31 cellular contexts compared by ENCODE assay signal in genomic region chr3:69205385-69205784, GRCh38.
A peak's percentile ranks its signal among the peaks of the same experiment; 100 is the strongest.
DNase-seq lines count a peak whose midpoint lies in the region; ATAC-seq and TF ChIP-seq lines count a peak whose summit lies in the region.
"Had no signal": no experiment of that assay in that cellular context is flagged by ENCODE, and none has a peak within 500 bp of the region (broad histone marks: within the 10 kb centered on the region; RNA-seq: fewer than 3 reads in every experiment).

No MANE protein-coding gene starts in this region.

- in situ Hi-C loops in G401 (cut with HindIII; ENCODE audit: low sequenced_read_pairs): no loop called here

- no peaks in the 10 kb centered on the region for H3K27me3 ChIP-seq in foreskin keratinocyte
- H3K27me3 ChIP-seq: adrenal gland, BLaER1, esophagus muscularis mucosa, heart right ventricle, transverse colon had no signal

- peak overlapping the region; percentile 74 for H3K4me3 Mint-ChIP-seq in natural killer cell treated with Interleukin-12 subunit alpha and Interleukin-12 subunit beta and Interleukin-15 and Interleukin-18, amount 100 ng/mL, for 72 hours
- H3K4me3 Mint-ChIP-seq in natural killer cell: no peak overlapping the region
- H3K4me3 Mint-ChIP-seq in activated CD8-positive, alpha-beta T cell treated with anti-CD3 and anti-CD28 coated beads for 36 hours: no peak overlapping the region
- H3K4me3 Mint-ChIP-seq: dendritic cell treated with granulocyte-macrophage colony-stimulating factor and Interleukin-4, amounts not matched to agents 40 ng/mL and 50 ng/mL, for 4 days; endodermal cell; naive B cell had no signal

- H3K4me1 Mint-ChIP-seq in natural killer cell treated with Interleukin-12 subunit alpha and Interleukin-12 subunit beta and Interleukin-15 and Interleukin-18, amount 100 ng/mL, for 72 hours (ENCODE audit: low read depth in 2 of 2): peaks cover 60 to 80% of the 10 kb centered on the region in 2 donors
- H3K4me1 Mint-ChIP-seq in natural killer cell: no peaks in the 10 kb centered on the region
- peaks cover 64% of the 10 kb centered on the region for H3K4me1 Mint-ChIP-seq in activated CD8-positive, alpha-beta T cell treated with anti-CD3 and anti-CD28 coated beads for 36 hours (ENCODE audit: low read depth)
- H3K4me1 Mint-ChIP-seq: naive B cell had no signal

- no peaks in the 10 kb centered on the region for H3K27me3 Mint-ChIP-seq in natural killer cell treated with Interleukin-12 subunit alpha and Interleukin-12 subunit beta and Interleukin-15 and Interleukin-18, amount 100 ng/mL, for 72 hours
- no peaks in the 10 kb centered on the region for H3K27me3 Mint-ChIP-seq in natural killer cell (ENCODE audit: low read depth in 2 of 2)
- H3K27me3 Mint-ChIP-seq in activated CD8-positive, alpha-beta T cell treated with anti-CD3 and anti-CD28 coated beads for 36 hours: no peaks in the 10 kb centered on the region
- H3K27me3 Mint-ChIP-seq: dendritic cell treated with granulocyte-macrophage colony-stimulating factor and Interleukin-4, amounts not matched to agents 40 ng/mL and 50 ng/mL, for 4 days; naive B cell had no signal

- peaks cover 24% of the 10 kb centered on the region for H3K4me1 ChIP-seq in foreskin keratinocyte
- H3K4me1 ChIP-seq: BLaER1, prostate gland had no signal

- H3K27ac Mint-ChIP-seq in natural killer cell treated with Interleukin-12 subunit alpha and Interleukin-12 subunit beta and Interleukin-15 and Interleukin-18, amount 100 ng/mL, for 72 hours: peak overlapping the region; percentile 98 to 100
- H3K27ac Mint-ChIP-seq in natural killer cell: no peak overlapping the region
- H3K27ac Mint-ChIP-seq in activated CD8-positive, alpha-beta T cell treated with anti-CD3 and anti-CD28 coated beads for 36 hours: peak overlapping the region; percentile 82
- H3K27ac Mint-ChIP-seq: dendritic cell treated with granulocyte-macrophage colony-stimulating factor and Interleukin-4, amounts not matched to agents 40 ng/mL and 50 ng/mL, for 4 days; endodermal cell; naive B cell had no signal

- no peak for TF ChIP-seq CTCF in natural killer cell (IDR thresholded peaks at IDR 0.05)
- TF ChIP-seq CTCF in activated CD8-positive, alpha-beta T cell treated with anti-CD3 and anti-CD28 coated beads for 36 hours (IDR thresholded peaks at IDR 0.05): no peak
- TF ChIP-seq CTCF in foreskin keratinocyte (conservative IDR thresholded peaks at IDR 0.05): no peak

- POLR2A ChIA-PET in activated CD8-positive, alpha-beta T cell treated with anti-CD3 and anti-CD28 coated beads for 36 hours (lab: Charles Lee): no interaction called here

- ATAC-seq in natural killer cell treated with Interleukin-12 subunit alpha and Interleukin-12 subunit beta and Interleukin-15 and Interleukin-18, amount 100 ng/mL, for 72 hours: peak; percentile 25 to 47
- ATAC-seq in natural killer cell (no peak), foreskin keratinocyte (no peak), HG03139 (IDR thresholded peaks at IDR 0.05; ENCODE audit: unreplicated experiment) (no peak)
- ATAC-seq in activated CD8-positive, alpha-beta T cell treated with anti-CD3 and anti-CD28 coated beads for 36 hours: no peak
- ATAC-seq: sciatic nerve had no signal

- H3K36me3 Mint-ChIP-seq in natural killer cell treated with Interleukin-12 subunit alpha and Interleukin-12 subunit beta and Interleukin-15 and Interleukin-18, amount 100 ng/mL, for 72 hours: no peaks in the 10 kb centered on the region
- no peaks in the 10 kb centered on the region for H3K36me3 Mint-ChIP-seq in natural killer cell
- H3K36me3 Mint-ChIP-seq in activated CD8-positive, alpha-beta T cell treated with anti-CD3 and anti-CD28 coated beads for 36 hours (ENCODE audit: low read depth): peaks cover 6% of the 10 kb centered on the region
- H3K36me3 Mint-ChIP-seq: naive B cell had no signal

- CTCF ChIA-PET in activated CD8-positive, alpha-beta T cell treated with anti-CD3 and anti-CD28 coated beads for 36 hours (lab: Charles Lee): no interaction called here

- DNase-seq in natural killer cell treated with Interleukin-12 subunit alpha and Interleukin-12 subunit beta and Interleukin-15 and Interleukin-18, amount 100 ng/mL, for 72 hours (ENCODE audit: low spot score): peak; percentile 62
- no peak for DNase-seq in natural killer cell
- peak; percentile 39 for DNase-seq in activated CD8-positive, alpha-beta T cell treated with anti-CD3 and anti-CD28 coated beads for 36 hours
- DNase-seq in foreskin keratinocyte: no peak
- no peak for DNase-seq in CD1c-positive myeloid dendritic cell (ENCODE audit: extremely low spot score)
- no peak for DNase-seq in G401 (ENCODE audit: low spot score)
- DNase-seq: activated effector memory CD4-positive, alpha-beta T cell treated with Interleukin-2 at 50 U/mL for 16 hours; adrenal gland; central memory CD4-positive, alpha-beta T cell; DMS53; endodermal cell; foreskin melanocyte; heart right ventricle; KG1; kidney; naive B cell; NCI-H1092 treated with DMSO at 0.1 percent for 48 hours; NCI-H1694 treated with DMSO at 0.1 percent for 48 hours; NCI-H446 treated with DMSO at 0.1 percent for 48 hours; NCI-H82; nucleus accumbens; stimulated activated CD4-positive, alpha-beta T cell treated with anti-CD3 and anti-CD28 coated beads, Interleukin-12 subunit alpha, Interleukin-12 subunit beta, amount 100 ng/mL, for 4 hours; stimulated activated CD4-positive, alpha-beta T cell treated with anti-CD3 and anti-CD28 coated beads, Interleukin-2, amount 100 ng/mL, for 48 hours; transverse colon had no signal

- H3K27ac ChIP-seq in foreskin keratinocyte: peak overlapping the region; percentile 99
- H3K27ac ChIP-seq: adrenal gland, BLaER1, esophagus muscularis mucosa, prostate gland, RWPE1, transverse colon had no signal

- intact Hi-C loops in natural killer cell (cut with micrococcal nuclease): no loop called here
- intact Hi-C loops in activated CD8-positive, alpha-beta T cell treated with anti-CD3 and anti-CD28 coated beads for 36 hours (cut with micrococcal nuclease): no loop called here

- H3K9me3 Mint-ChIP-seq in natural killer cell treated with Interleukin-12 subunit alpha and Interleukin-12 subunit beta and Interleukin-15 and Interleukin-18, amount 100 ng/mL, for 72 hours: no peaks in the 10 kb centered on the region
- H3K9me3 Mint-ChIP-seq in natural killer cell: no peaks in the 10 kb centered on the region
- peaks cover 3% of the 10 kb centered on the region for H3K9me3 Mint-ChIP-seq in activated CD8-positive, alpha-beta T cell treated with anti-CD3 and anti-CD28 coated beads for 36 hours
- H3K9me3 Mint-ChIP-seq: dendritic cell treated with granulocyte-macrophage colony-stimulating factor and Interleukin-4, amounts not matched to agents 40 ng/mL and 50 ng/mL, for 4 days; endodermal cell; naive B cell had no signal

Comparison
In these comparisons a context has a peak if more than half of its experiments do, and no peak if none do; other contexts are left out.
1. ATAC-seq: peak in natural killer cell treated with Interleukin-12 subunit alpha and Interleukin-12 subunit beta and Interleukin-15 and Interleukin-18, amount 100 ng/mL, for 72 hours (2 of 2); none in natural killer cell (0 of 3), activated CD8-positive, alpha-beta T cell treated with anti-CD3 and anti-CD28 coated beads for 36 hours (single experiment), foreskin keratinocyte (single experiment) and HG03139 (single experiment).
2. DNase-seq: peak in natural killer cell treated with Interleukin-12 subunit alpha and Interleukin-12 subunit beta and Interleukin-15 and Interleukin-18, amount 100 ng/mL, for 72 hours (single experiment) and activated CD8-positive, alpha-beta T cell treated with anti-CD3 and anti-CD28 coated beads for 36 hours (single experiment); none in natural killer cell (single experiment), foreskin keratinocyte (0 of 2), CD1c-positive myeloid dendritic cell (single experiment) and G401 (single experiment).
3. H3K27ac Mint-ChIP-seq: peak in natural killer cell treated with Interleukin-12 subunit alpha and Interleukin-12 subunit beta and Interleukin-15 and Interleukin-18, amount 100 ng/mL, for 72 hours (2 of 2) and activated CD8-positive, alpha-beta T cell treated with anti-CD3 and anti-CD28 coated beads for 36 hours (single experiment); none in natural killer cell (0 of 2).